ENCODE assay signal across 14 cellular contexts in genomic region chrX:39903937-39904336, GRCh38.
DNase-seq lines count a peak whose midpoint lies in the region; ATAC-seq and TF ChIP-seq lines count a peak whose summit lies in the region.
"Had no signal": no experiment of that assay in that cellular context is flagged by ENCODE, and none has a peak within 500 bp of the region (broad histone marks: within the 10 kb centered on the region; RNA-seq: fewer than 3 reads in every experiment).

No MANE protein-coding gene starts in this region.

- ATAC-seq in RWPE2 (ENCODE audit: low read depth) (peak; percentile 52), GM19455 (IDR thresholded peaks at IDR 0.05; ENCODE audit: unreplicated experiment) (no peak)
- ATAC-seq: left lung had no signal

- H3K4me1 ChIP-seq in RWPE2 (ENCODE audit: insufficient read depth, poor library complexity, severe bottlenecking), result peaks cover 26% of the 10 kb centered on the region

- H3K9me3 ChIP-seq in RWPE2 (ENCODE audit: severe bottlenecking), result no peaks in the 10 kb centered on the region
- H3K9me3 ChIP-seq: left lung, spleen had no signal

- H3K36me3 ChIP-seq in RWPE2 (ENCODE audit: low read depth), result no peaks in the 10 kb centered on the region
- H3K36me3 ChIP-seq: left lung, spleen had no signal

- H3K27ac ChIP-seq in RWPE2 (ENCODE audit: poor library complexity, severe bottlenecking), result peak overlapping the region; percentile 65
- H3K27ac ChIP-seq: left lung, spleen had no signal

- DNase-seq in 8988T (peak; percentile 43), AG10803 (ENCODE audit: low read depth) (peak; percentile 74), RWPE2 (ENCODE audit: low spot score) (no peak), fibroblast of the aortic adventitia (ENCODE audit: low read depth) (peak; percentile 53), retina (no peak), NCI-H2081 (lab: John Stamatoyannopoulos, UW) (no peak)
- DNase-seq in activated CD4-positive, CD25-positive, alpha-beta regulatory T cell (lab: John Stamatoyannopoulos, UW), result no peak
- DNase-seq: amygdala; effector CD4-positive, alpha-beta T cell; H9; left lung; NCI-H1694 treated with DMSO at 0.1 percent for 48 hours; spleen had no signal

- TF ChIP-seq CTCF in AG10803 (conservative IDR thresholded peaks at IDR 0.05; ENCODE audit: low read length) (no peak), RWPE2 (IDR thresholded peaks at IDR 0.05; ENCODE audit: poor library complexity, severe bottlenecking) (no peak), fibroblast of the aortic adventitia (IDR thresholded peaks at IDR 0.05; ENCODE audit: insufficient read depth, low read length) (no peak)

- no peaks in the 10 kb centered on the region for H3K27me3 ChIP-seq in RWPE2 (ENCODE audit: insufficient read depth, poor library complexity, severe bottlenecking)
- H3K27me3 ChIP-seq: left lung had no signal

- H3K4me3 ChIP-seq in AG10803 (ENCODE audit: low read length) (no peak overlapping the region), RWPE2 (ENCODE audit: severe bottlenecking) (no peak overlapping the region), fibroblast of the aortic adventitia (ENCODE audit: low read depth, low read length) (no peak overlapping the region)
- H3K4me3 ChIP-seq: left lung, spleen had no signal

Comparison
In these comparisons a context has a peak if more than half of its experiments do, and no peak if none do; other contexts are left out.
1. DNase-seq: peak in 8988T (single experiment), AG10803 (single experiment) and fibroblast of the aortic adventitia (single experiment); none in RWPE2 (single experiment), retina (single experiment), NCI-H2081 (0 of 2) and activated CD4-positive, CD25-positive, alpha-beta regulatory T cell (0 of 4).